1 cellular context compared by ENCODE assay signal in genomic region chr4:145951931-145952330, GRCh38.
TF ChIP-seq lines count a peak whose summit lies in the region.

No MANE protein-coding gene starts in this region.

TF ChIP-seq in HepG2, 621 proteins besides CTCF, POLR2A, EP300 and RAD21 (continued from another document):
- TF ChIP-seq MXD1 (CRISPR knock-in tag; IDR thresholded peaks at IDR 0.05) (no peak), ZNF589 (CRISPR knock-in tag; conservative IDR thresholded peaks at IDR 0.05) (no peak), JUN (CRISPR knock-in tag; IDR thresholded peaks at IDR 0.05) (no peak), TBX3 (IDR thresholded peaks at IDR 0.05; ENCODE audit: borderline replicate concordance) (no peak)
